9 cellular contexts compared by ENCODE assay signal in the genomic region with DNA sequence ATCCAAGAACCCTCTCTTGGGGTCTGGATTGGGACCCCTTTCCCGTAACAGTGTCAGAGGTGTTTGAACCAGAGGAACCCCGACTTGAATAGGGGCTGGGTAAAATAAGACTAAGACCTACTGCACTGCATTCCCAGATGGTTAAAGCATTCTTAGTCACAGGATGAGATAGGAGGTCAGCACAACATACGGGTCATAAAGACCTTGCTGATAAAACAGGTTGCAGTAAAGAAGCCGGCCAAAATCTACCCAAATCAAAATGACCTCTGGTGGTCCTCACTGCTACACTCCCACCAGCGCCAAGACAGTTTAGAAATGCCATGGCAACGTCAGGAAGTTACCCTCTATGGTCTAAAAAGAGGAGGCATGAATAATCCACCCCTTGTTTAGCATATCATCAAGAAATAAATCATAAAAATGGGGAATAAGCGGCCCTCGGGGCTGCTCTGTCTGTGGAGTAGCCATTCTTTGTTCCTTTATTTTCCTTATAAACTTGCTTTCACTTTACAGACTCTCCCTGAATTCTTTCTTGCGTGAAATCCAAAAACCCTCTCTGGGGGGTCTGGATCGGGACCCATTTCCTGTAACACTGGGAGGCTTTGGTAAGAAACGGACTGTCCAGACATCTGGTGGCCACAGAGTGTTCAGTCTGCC. TPM values are rescaled to one million over a fixed set of nuclear protein-coding genes. Genes with fewer than 3 reads are reported as not detected.
DNase-seq lines count a peak whose midpoint lies in the region; TF ChIP-seq lines count a peak whose summit lies in the region.
"Had no signal": no experiment of that assay in that cellular context is flagged by ENCODE, and none has a peak within 500 bp of the region (broad histone marks: within the 10 kb centered on the region; RNA-seq: fewer than 3 reads in every experiment).

No MANE protein-coding gene starts in this region.

- intact Hi-C loops in head of caudate nucleus (cut with DNase I): no loop called here

- DNase-seq in H7: no peak
- DNase-seq in fibroblast of villous mesenchyme (ENCODE audit: low read depth): peak; percentile 52
- no peak for DNase-seq in skeletal muscle cell (ENCODE audit: low read depth)
- DNase-seq in COLO829 (ENCODE audit: low spot score): no peak
- DNase-seq in HPDE6-E6E7 (ENCODE audit: extremely low spot score): no peak
- DNase-seq in head of caudate nucleus: no peak
- no peak for DNase-seq in GOT3 (lab: John Stamatoyannopoulos, UW)
- DNase-seq: activated B cell treated with CpG ODN at 0.5 μM for 24 hours had no signal

- H3K4me3 ChIP-seq in H7 (ENCODE audit: insufficient read depth, low read depth, low read length) (peak overlapping the region; percentile 26), fibroblast of villous mesenchyme (ENCODE audit: low read depth, low read length) (peak overlapping the region; percentile 55), skeletal muscle cell (ENCODE audit: low read depth, low read length) (peak overlapping the region; percentile 43)

- H3K27me3 ChIP-seq in H7 (ENCODE audit: control insufficient read depth, insufficient read depth, low read length): no peaks in the 10 kb centered on the region; the same call in 1 of the 2 replicates

- no peak for TF ChIP-seq CTCF in VCaP (conservative IDR thresholded peaks at IDR 0.05)
- no peak for TF ChIP-seq CTCF in fibroblast of villous mesenchyme (IDR thresholded peaks at IDR 0.05; ENCODE audit: insufficient read depth, low read depth, low read length)

- no peaks in the 10 kb centered on the region for H3K36me3 ChIP-seq in H7 (replicated peaks; ENCODE audit: control insufficient read depth, insufficient read depth, low read length)

- H3K27ac ChIP-seq in VCaP: peak overlapping the region; percentile 81

RNA-seq across cellular contexts. Expression of a gene that starts 4.4 kb away (rescaled TPM):
- total RNA-seq in H7 (2014; rRNA removed; shearing (Covaris generic)): 47.3 and 58.3 TPM in 2 replicates
- total RNA-seq in fibroblast of villous mesenchyme: 35.4 and 40.2 TPM in 2 replicates
